In the genomic region with DNA sequence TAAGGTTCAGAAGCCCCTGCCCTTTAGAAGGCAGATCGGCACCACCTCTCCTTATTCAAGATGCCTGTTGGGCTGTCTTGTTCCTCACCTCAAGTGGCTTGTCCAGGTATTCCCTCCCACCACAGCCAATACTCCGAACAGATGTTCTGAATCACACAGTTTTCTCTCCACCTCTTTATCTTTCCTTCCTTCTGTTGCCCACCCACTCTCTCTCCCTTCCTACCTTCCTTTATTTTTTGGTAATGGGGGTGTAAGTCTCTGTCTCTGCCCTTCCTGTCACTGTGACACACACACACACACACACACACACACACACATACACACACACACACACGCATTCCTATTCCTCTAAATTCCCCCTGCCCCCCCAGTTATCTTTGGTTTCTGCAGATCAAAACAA, we compare ENCODE assay signal across 1 cellular context.
TF ChIP-seq lines count a peak whose summit lies in the region.

No MANE protein-coding gene starts in this region.

TF ChIP-seq in K562, 482 proteins besides CTCF, POLR2A, EP300 and RAD21 (continued from another document):
- TF ChIP-seq, protein P1, sequence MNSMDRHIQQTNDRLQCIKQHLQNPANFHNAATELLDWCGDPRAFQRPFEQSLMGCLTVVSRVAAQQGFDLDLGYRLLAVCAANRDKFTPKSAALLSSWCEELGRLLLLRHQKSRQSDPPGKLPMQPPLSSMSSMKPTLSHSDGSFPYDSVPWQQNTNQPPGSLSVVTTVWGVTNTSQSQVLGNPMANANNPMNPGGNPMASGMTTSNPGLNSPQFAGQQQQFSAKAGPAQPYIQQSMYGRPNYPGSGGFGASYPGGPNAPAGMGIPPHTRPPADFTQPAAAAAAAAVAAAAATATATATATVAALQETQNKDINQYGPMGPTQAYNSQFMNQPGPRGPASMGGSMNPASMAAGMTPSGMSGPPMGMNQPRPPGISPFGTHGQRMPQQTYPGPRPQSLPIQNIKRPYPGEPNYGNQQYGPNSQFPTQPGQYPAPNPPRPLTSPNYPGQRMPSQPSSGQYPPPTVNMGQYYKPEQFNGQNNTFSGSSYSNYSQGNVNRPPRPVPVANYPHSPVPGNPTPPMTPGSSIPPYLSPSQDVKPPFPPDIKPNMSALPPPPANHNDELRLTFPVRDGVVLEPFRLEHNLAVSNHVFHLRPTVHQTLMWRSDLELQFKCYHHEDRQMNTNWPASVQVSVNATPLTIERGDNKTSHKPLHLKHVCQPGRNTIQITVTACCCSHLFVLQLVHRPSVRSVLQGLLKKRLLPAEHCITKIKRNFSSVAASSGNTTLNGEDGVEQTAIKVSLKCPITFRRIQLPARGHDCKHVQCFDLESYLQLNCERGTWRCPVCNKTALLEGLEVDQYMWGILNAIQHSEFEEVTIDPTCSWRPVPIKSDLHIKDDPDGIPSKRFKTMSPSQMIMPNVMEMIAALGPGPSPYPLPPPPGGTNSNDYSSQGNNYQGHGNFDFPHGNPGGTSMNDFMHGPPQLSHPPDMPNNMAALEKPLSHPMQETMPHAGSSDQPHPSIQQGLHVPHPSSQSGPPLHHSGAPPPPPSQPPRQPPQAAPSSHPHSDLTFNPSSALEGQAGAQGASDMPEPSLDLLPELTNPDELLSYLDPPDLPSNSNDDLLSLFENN (IDR thresholded peaks at IDR 0.05; ENCODE audit: low read depth in 2 of 2, low read length in 2 of 2) = no peak
- TF ChIP-seq ETV5 (CRISPR knock-in tag; IDR thresholded peaks at IDR 0.05; ENCODE audit: low read depth) (peak; percentile 31; the same call in 1 of the 2 replicates), CBFA2T2 (conservative IDR thresholded peaks at IDR 0.05) (peak; percentile 77), GATA2 (CRISPR knock-in tag; IDR thresholded peaks at IDR 0.05) (no peak; the same call in 1 of the 2 replicates), TEAD4 (IDR thresholded peaks at IDR 0.05; ENCODE audit: low read length) (peak; percentile 63; the same call in 1 of the 2 replicates), TEAD4 (CRISPR knock-in tag; IDR thresholded peaks at IDR 0.05; ENCODE audit: borderline replicate concordance) (no peak)
TF ChIP-seq in K562: peak in this region for 13.
